9 cellular contexts compared by ENCODE assay signal in genomic region chr12:32906407-32907165, GRCh38. TPM values are rescaled to one million over a fixed set of nuclear protein-coding genes. Genes with fewer than 3 reads are reported as not detected.
DNase-seq lines count a peak whose midpoint lies in the region; ATAC-seq, FAIRE-seq and TF ChIP-seq lines count a peak whose summit lies in the region.
"Had no signal": no experiment of that assay in that cellular context is flagged by ENCODE, and none has a peak within 500 bp of the region (broad histone marks: within the 10 kb centered on the region; RNA-seq: fewer than 3 reads in every experiment).

No MANE protein-coding gene starts in this region.

- H3K36me3 ChIP-seq in vagina, result no peaks in the 10 kb centered on the region
- no peaks in the 10 kb centered on the region for H3K36me3 ChIP-seq in GM23338 (ENCODE audit: insufficient read depth)

- no peak overlapping the region for H3K27ac Mint-ChIP-seq in GM23338
- H3K27ac Mint-ChIP-seq in natural killer cell treated with Interleukin-12 subunit alpha and Interleukin-12 subunit beta and Interleukin-15 and Interleukin-18, amount 100 ng/mL, for 72 hours, result no peak overlapping the region

- no peaks in the 10 kb centered on the region for H3K9me3 ChIP-seq in vagina

- ATAC-seq in GM18868 (IDR thresholded peaks at IDR 0.05; ENCODE audit: unreplicated experiment) (peak; percentile 99), GM21515 (IDR thresholded peaks at IDR 0.05; ENCODE audit: unreplicated experiment) (peak; percentile 98), HG03280 (IDR thresholded peaks at IDR 0.05; ENCODE audit: unreplicated experiment) (peak; percentile 91), GM23338 (no peak)
- no peak for ATAC-seq in natural killer cell treated with Interleukin-12 subunit alpha and Interleukin-12 subunit beta and Interleukin-15 and Interleukin-18, amount 100 ng/mL, for 72 hours

- H3K4me3 Mint-ChIP-seq in GM23338, result no peak overlapping the region
- no peak overlapping the region for H3K4me3 Mint-ChIP-seq in natural killer cell treated with Interleukin-12 subunit alpha and Interleukin-12 subunit beta and Interleukin-15 and Interleukin-18, amount 100 ng/mL, for 72 hours

- TF ChIP-seq POLR2A in vagina (IDR thresholded peaks at IDR 0.05), result no peak

- no peaks in the 10 kb centered on the region for H3K9me3 Mint-ChIP-seq in GM23338
- no peaks in the 10 kb centered on the region for H3K9me3 Mint-ChIP-seq in natural killer cell treated with Interleukin-12 subunit alpha and Interleukin-12 subunit beta and Interleukin-15 and Interleukin-18, amount 100 ng/mL, for 72 hours

- no peaks in the 10 kb centered on the region for H4K20me1 ChIP-seq in GM23338 (replicated peaks; ENCODE audit: insufficient read depth)

- no peak overlapping the region for H2AFZ ChIP-seq in GM23338

- H3K79me2 ChIP-seq in GM23338 (replicated peaks; ENCODE audit: insufficient read depth), result no peaks in the 10 kb centered on the region

- H3K36me3 Mint-ChIP-seq in GM23338 (ENCODE audit: low read depth), result no peaks in the 10 kb centered on the region
- H3K36me3 Mint-ChIP-seq in natural killer cell treated with Interleukin-12 subunit alpha and Interleukin-12 subunit beta and Interleukin-15 and Interleukin-18, amount 100 ng/mL, for 72 hours, result no peaks in the 10 kb centered on the region

- FAIRE-seq in colon (lab: Jason Lieb, UNC), result peak; percentile 93
- FAIRE-seq: endothelial cell of umbilical vein had no signal

- TF ChIP-seq CTCF in vagina (IDR thresholded peaks at IDR 0.05), result no peak
- no peak for TF ChIP-seq CTCF in GM23338 (conservative IDR thresholded peaks at IDR 0.05; ENCODE audit: low read depth in 2 of 2)

- no peak overlapping the region for H3K4me3 ChIP-seq in vagina
- no peak overlapping the region for H3K4me3 ChIP-seq in GM23338

- intact Hi-C loops in vagina (cut with DNase I), result no loop called here

- H3K27me3 Mint-ChIP-seq in GM23338 (ENCODE audit: insufficient read depth, low read depth, poor library complexity), result no peaks in the 10 kb centered on the region
- peaks cover 10 to 13% of the 10 kb centered on the region in 2 donors for H3K27me3 Mint-ChIP-seq in natural killer cell treated with Interleukin-12 subunit alpha and Interleukin-12 subunit beta and Interleukin-15 and Interleukin-18, amount 100 ng/mL, for 72 hours

- H3F3A ChIP-seq in GM23338 (replicated peaks; ENCODE audit: low read depth), result no peaks in the 10 kb centered on the region

- H3K9me2 ChIP-seq in GM23338 (ENCODE audit: insufficient read depth), result no peaks in the 10 kb centered on the region

- H3K4me1 Mint-ChIP-seq in GM23338, result no peaks in the 10 kb centered on the region; the same call in 2 of the 3 replicates
- no peaks in the 10 kb centered on the region for H3K4me1 Mint-ChIP-seq in natural killer cell treated with Interleukin-12 subunit alpha and Interleukin-12 subunit beta and Interleukin-15 and Interleukin-18, amount 100 ng/mL, for 72 hours (ENCODE audit: low read depth in 2 of 2)

- DNase-seq in NCI-H510A (lab: John Stamatoyannopoulos, UW), result no peak
- no peak for DNase-seq in vagina (ENCODE audit: extremely low spot score in 2 of 2)
- no peak for DNase-seq in GM23338 (ENCODE audit: low spot score)
- DNase-seq in natural killer cell treated with Interleukin-12 subunit alpha and Interleukin-12 subunit beta and Interleukin-15 and Interleukin-18, amount 100 ng/mL, for 72 hours (ENCODE audit: low spot score), result no peak

- H3K27ac ChIP-seq in vagina (no peak overlapping the region), GM23338 (ENCODE audit: low read depth) (no peak overlapping the region)

- H3K4me1 ChIP-seq in vagina (no peaks in the 10 kb centered on the region), GM23338 (ENCODE audit: insufficient read depth) (no peaks in the 10 kb centered on the region)

- H3K27me3 ChIP-seq in vagina (no peaks in the 10 kb centered on the region), GM23338 (ENCODE audit: insufficient read depth) (no peaks in the 10 kb centered on the region)

- H3K4me2 ChIP-seq in GM23338, result no peak overlapping the region

TF ChIP-seq in GM23338, 12 proteins besides CTCF, POLR2A, EP300 and RAD21 (continues in another document):
- TF ChIP-seq STAT1 (IDR thresholded peaks at IDR 0.05; ENCODE audit: unreplicated experiment) (no peak), POLR2AphosphoS5 (IDR thresholded peaks at IDR 0.05; ENCODE audit: low read depth) (no peak), CREB1 (CRISPR knock-in tag; IDR thresholded peaks at IDR 0.05; ENCODE audit: low read depth) (no peak), ZNF114 (CRISPR knock-in tag; IDR thresholded peaks at IDR 0.05) (no peak), EZH2phosphoT487 (IDR thresholded peaks at IDR 0.05; ENCODE audit: unreplicated experiment) (no peak), REST (IDR thresholded peaks at IDR 0.05; ENCODE audit: unreplicated experiment) (no peak)

RNA-seq across cellular contexts. Expression of gene PKP2, which starts 10.0 kb away (rescaled TPM):
- 16.2 TPM for total RNA-seq in vagina
- total RNA-seq in GM23338 (2014; rRNA removed; shearing (Covaris generic)), result 47.6 and 49.9 TPM in 2 replicates
- polyA plus RNA-seq in GM23338 (2016; fragmentation: Nextera tagmentation; extraction: Ambion mirVana), result 17.8 and 24.6 TPM in 2 replicates
- total RNA-seq in natural killer cell treated with Interleukin-12 subunit alpha and Interleukin-12 subunit beta and Interleukin-15 and Interleukin-18, amount 100 ng/mL, for 72 hours, result under 1 TPM; 0.07 to 0.25 TPM

Comparison
In these comparisons a context has a peak if more than half of its experiments do, and no peak if none do; other contexts are left out.
1. ATAC-seq: peak in GM18868 (single experiment), GM21515 (single experiment) and HG03280 (single experiment); none in GM23338 (single experiment) and natural killer cell treated with Interleukin-12 subunit alpha and Interleukin-12 subunit beta and Interleukin-15 and Interleukin-18, amount 100 ng/mL, for 72 hours (0 of 2).
2. RNA of gene PKP2, which starts 10.0 kb away (total RNA-seq): 47.6 to 49.9 TPM in GM23338 and 16.2 TPM in vagina (single experiment); 0.07 to 0.25 TPM in natural killer cell treated with Interleukin-12 subunit alpha and Interleukin-12 subunit beta and Interleukin-15 and Interleukin-18, amount 100 ng/mL, for 72 hours; every median in the first group is over 10 times any median in the second.